Comparison of ENCODE assay signal across 14 cellular contexts in the genomic region with DNA sequence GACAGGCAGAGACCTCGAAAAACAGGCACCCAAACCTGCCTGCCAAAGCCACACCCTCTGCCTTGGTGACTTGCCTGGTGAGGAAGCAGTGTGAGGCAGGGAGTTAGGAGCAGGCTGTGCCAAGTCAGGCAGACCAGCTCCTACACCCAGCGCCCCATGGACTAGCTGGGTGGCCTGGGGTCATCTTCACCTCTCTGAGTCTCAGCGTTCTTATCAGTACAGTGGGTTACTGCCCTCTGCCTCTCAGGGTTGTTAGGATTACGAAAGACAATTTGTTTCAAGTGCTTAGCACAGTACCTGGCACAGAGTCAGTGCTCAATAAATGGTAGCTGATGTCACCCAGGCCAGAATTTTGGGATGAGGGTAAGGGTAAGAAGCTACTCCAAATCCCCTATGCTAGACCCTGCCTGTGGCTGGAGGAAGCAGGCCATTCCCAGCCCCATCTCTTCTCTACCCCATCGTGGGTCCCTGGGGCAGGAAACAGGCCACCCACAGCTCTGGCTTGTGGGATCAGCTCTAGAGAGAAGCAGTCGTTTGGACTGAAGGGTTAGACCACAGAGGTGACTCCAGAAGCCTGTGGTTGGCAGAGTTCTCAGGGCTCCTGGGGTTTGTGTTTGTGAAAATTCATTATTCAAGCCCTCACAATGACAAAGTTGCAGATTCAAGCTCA. TPM values are rescaled to one million over a fixed set of nuclear protein-coding genes. Genes with fewer than 3 reads are reported as not detected.
DNase-seq lines count a peak whose midpoint lies in the region; ATAC-seq and TF ChIP-seq lines count a peak whose summit lies in the region.
"Had no signal": no experiment of that assay in that cellular context is flagged by ENCODE, and none has a peak within 500 bp of the region (broad histone marks: within the 10 kb centered on the region; RNA-seq: fewer than 3 reads in every experiment).

No MANE protein-coding gene starts in this region.

- intact Hi-C loops in PC-9 (cut with micrococcal nuclease; ENCODE audit: unreplicated experiment) (loop anchor here (10.0 kb wide), 1 partner anchor 129 kb away; a partner anchor contains a TSS), heart left ventricle (cut with DNase I) (loop anchor here in 7 of 10 donors (2.0 to 10.0 kb wide), 6 partner anchors 23 to 239 kb away; a partner anchor contains a TSS)

- peak overlapping the region; percentile 7 for H3K4me2 ChIP-seq in PC-9

- no TSS peak for BruUV-seq in PC-9 (replicated peaks; lab: Mats Ljungman, UMichigan)

- H3K4me3 ChIP-seq in PC-9 (no peak overlapping the region), heart left ventricle (no peak overlapping the region)
- H3K4me3 ChIP-seq: suprapubic skin had no signal

- no peaks in the 10 kb centered on the region for H3K9me3 Mint-ChIP-seq in activated naive CD4-positive, alpha-beta T cell treated with anti-CD3 and anti-CD28 coated beads, Interleukin-2, amount 50 U/mL, for 72 hours
- no peaks in the 10 kb centered on the region for H3K9me3 Mint-ChIP-seq in immature natural killer cell
- H3K9me3 Mint-ChIP-seq in endothelial cell (ENCODE audit: unreplicated experiment): no peaks in the 10 kb centered on the region
- H3K9me3 Mint-ChIP-seq: nephron progenitor cell had no signal

- H3K9me3 ChIP-seq in PC-9 (ENCODE audit: insufficient read depth, low read depth) (no peaks in the 10 kb centered on the region; the same call in 1 of the 2 replicates), heart left ventricle (peaks cover 0 to 3% (median 0%) of the 10 kb centered on the region in 12 donors)
- H3K9me3 ChIP-seq: suprapubic skin had no signal

- H3K27ac ChIP-seq in PC-9 (0 out of 2 replicates have a peak overlapping the region, but pooled peaks have one; percentile 7), heart left ventricle (peak overlapping the region in 10 of 12 donors; percentile 8 to 61 (median 34))
- H3K27ac ChIP-seq: suprapubic skin had no signal

- H3K27me3 ChIP-seq in PC-9 (ENCODE audit: insufficient read depth, low read depth) (no peaks in the 10 kb centered on the region), heart left ventricle (no peaks in the 10 kb centered on the region)
- H3K27me3 ChIP-seq: suprapubic skin had no signal

- POLR2A ChIA-PET in PC-9 (lab: Charles Lee; ENCODE audit: unreplicated experiment): interaction anchor here (0.9 kb wide), 1 partner anchor 242 kb away, joined by 3 read pairs; no protein-coding TSS in a partner anchor

- no peaks in the 10 kb centered on the region for H4K20me1 ChIP-seq in PC-9 (ENCODE audit: insufficient read depth)

- H3F3A ChIP-seq in PC-9 (ENCODE audit: insufficient read depth, low read depth): peaks cover 5% of the 10 kb centered on the region; the same call in 1 of the 2 replicates

- no peak for TF ChIP-seq CTCF in PC-9 (conservative IDR thresholded peaks at IDR 0.05)
- TF ChIP-seq CTCF in heart left ventricle (IDR thresholded peaks at IDR 0.05): no peak
- no peak for TF ChIP-seq CTCF in endothelial cell (IDR thresholded peaks at IDR 0.05; ENCODE audit: unreplicated experiment)

- H3K36me3 ChIP-seq in PC-9 (ENCODE audit: low read depth): no peaks in the 10 kb centered on the region
- H3K36me3 ChIP-seq in heart left ventricle: peaks cover 0 to 35% (median 9%) of the 10 kb centered on the region in 9 donors

- 24 to 52% (median 50%) methylated on average over 4 to 6 of the region's 6 CpGs for WGBS in heart left ventricle, 4 donors

- H3K4me1 Mint-ChIP-seq in immature natural killer cell (peaks cover 0 to 2% of the 10 kb centered on the region in 2 donors), endothelial cell (ENCODE audit: unreplicated experiment) (peaks cover 2% of the 10 kb centered on the region)

- H3K4me1 ChIP-seq in PC-9 (replicated peaks; ENCODE audit: insufficient read depth): peaks cover 36% of the 10 kb centered on the region
- peaks cover 0 to 39% (median 19%) of the 10 kb centered on the region in 12 donors for H3K4me1 ChIP-seq in heart left ventricle

- DNase-seq in GDM1 (lab: John Stamatoyannopoulos, UW) (peak; percentile 63), PC-9 (peak; percentile 37 to 75), heart left ventricle (peak in 2 of 5 donors; percentile 64 to 69), renal cortical epithelial cell (ENCODE audit: low read depth) (peak; percentile 79), immature natural killer cell (no peak), NCI-H1694 treated with DMSO at 0.1 percent for 48 hours (lab: John Stamatoyannopoulos, UW) (no peak), endothelial cell (ENCODE audit: low spot score) (no peak)
- DNase-seq in activated naive CD4-positive, alpha-beta T cell treated with anti-CD3 and anti-CD28 coated beads, Interleukin-2, amount 50 U/mL, for 72 hours (ENCODE audit: low spot score in 2 of 2): no peak
- DNase-seq: NCI-H1092 treated with DMSO at 0.1 percent for 48 hours; nephron progenitor cell; NK-92 treated with Interleukin-12 subunit alpha and Interleukin-12 subunit beta, amount 100 ng/mL, for 24 hours; stimulated activated CD4-positive, alpha-beta T cell treated with anti-CD3 and anti-CD28 coated beads, Interleukin-2, amount 100 ng/mL, for 24 hours had no signal

- no peak overlapping the region for H2AFZ ChIP-seq in PC-9

- H3K27me3 Mint-ChIP-seq in immature natural killer cell (ENCODE audit: low read depth in 3 of 3) (no peaks in the 10 kb centered on the region), endothelial cell (ENCODE audit: unreplicated experiment) (peaks cover 7% of the 10 kb centered on the region)

- ATAC-seq in heart left ventricle: peak in 3 of 4 donors; percentile 21 to 72 (median 69)
- no peak for ATAC-seq in activated naive CD4-positive, alpha-beta T cell treated with anti-CD3 and anti-CD28 coated beads, Interleukin-2, amount 50 U/mL, for 72 hours

- H3K79me2 ChIP-seq in PC-9 (ENCODE audit: low read depth): no peaks in the 10 kb centered on the region

- H3K27ac Mint-ChIP-seq in activated naive CD4-positive, alpha-beta T cell treated with anti-CD3 and anti-CD28 coated beads, Interleukin-2, amount 50 U/mL, for 72 hours: peak overlapping the region in 1 of 2 donors; percentile 75
- H3K27ac Mint-ChIP-seq in immature natural killer cell (peak overlapping the region in 1 of 6 donors; percentile 16), endothelial cell (ENCODE audit: unreplicated experiment) (no peak overlapping the region)
- H3K27ac Mint-ChIP-seq: nephron progenitor cell had no signal

- H3K9me2 ChIP-seq in PC-9 (ENCODE audit: insufficient read depth): no peaks in the 10 kb centered on the region

- no peak for TF ChIP-seq POLR2A in heart left ventricle (IDR thresholded peaks at IDR 0.05)

- CTCF ChIA-PET in PC-9 (lab: Charles Lee): interaction anchor here (0.5 to 1.9 kb wide), 6 partner anchors 13 to 807 kb away, joined by 3 to 8 read pairs (median 3); a partner anchor contains a TSS

- H3K36me3 Mint-ChIP-seq in activated naive CD4-positive, alpha-beta T cell treated with anti-CD3 and anti-CD28 coated beads, Interleukin-2, amount 50 U/mL, for 72 hours: no peaks in the 10 kb centered on the region
- no peaks in the 10 kb centered on the region for H3K36me3 Mint-ChIP-seq in immature natural killer cell
- no peaks in the 10 kb centered on the region for H3K36me3 Mint-ChIP-seq in endothelial cell (ENCODE audit: low read depth, unreplicated experiment)

- H3K4me3 Mint-ChIP-seq in immature natural killer cell: no peak overlapping the region
- H3K4me3 Mint-ChIP-seq in endothelial cell (ENCODE audit: unreplicated experiment): no peak overlapping the region
- H3K4me3 Mint-ChIP-seq: nephron progenitor cell had no signal

RNA-seq across cellular contexts. Expression of a gene that starts 10.1 kb away (rescaled TPM):
- total RNA-seq in PC-9 (2021) (not detected in 2 replicates), heart left ventricle (not detected), renal cortical epithelial cell (0.15 TPM in 1 of 2 replicates, not detected in the other), endothelial cell (ENCODE audit: unreplicated experiment) (not detected)
- polyA plus RNA-seq in heart left ventricle (under 1 TPM in 1 of 2 donors, not detected in 1; 0.08 TPM), immature natural killer cell (not detected)
- not detected for total RNA-seq in activated naive CD4-positive, alpha-beta T cell treated with anti-CD3 and anti-CD28 coated beads, Interleukin-2, amount 50 U/mL, for 72 hours
- total RNA-seq: T-helper 1 cell treated with Interleukin-12 subunit alpha and Interleukin-12 subunit beta and Interleukin-4 antibody, amounts not matched to agents 30 ng/mL and 1 ng/mL, for 36 hours had no signal

RNA-seq across cellular contexts. Expression of a gene that starts 12.5 kb away (rescaled TPM):
- not detected in 2 replicates for total RNA-seq in PC-9 (2021)
- total RNA-seq in heart left ventricle: 10 to 100 TPM in 7 of 9 donors, 1 to 10 TPM in 2; 8.3 to 35.0 (median 12.2) TPM
- 10 to 100 TPM; 13.3 to 13.7 TPM for polyA plus RNA-seq in heart left ventricle
- not detected in 2 replicates for total RNA-seq in renal cortical epithelial cell
- total RNA-seq in activated naive CD4-positive, alpha-beta T cell treated with anti-CD3 and anti-CD28 coated beads, Interleukin-2, amount 50 U/mL, for 72 hours: not detected
- not detected for polyA plus RNA-seq in immature natural killer cell
- 0.69 TPM for total RNA-seq in endothelial cell (ENCODE audit: unreplicated experiment)
- total RNA-seq: T-helper 1 cell treated with Interleukin-12 subunit alpha and Interleukin-12 subunit beta and Interleukin-4 antibody, amounts not matched to agents 30 ng/mL and 1 ng/mL, for 36 hours had no signal

RNA-seq across cellular contexts. Expression of a gene that starts 21.2 kb away (rescaled TPM):
- total RNA-seq in PC-9 (2021) (not detected in 2 replicates), heart left ventricle (10 to 100 TPM in 1 of 9 donors, 1 to 10 TPM in 8; 3.2 to 11.8 (median 4.2) TPM), renal cortical epithelial cell (not detected in 2 replicates), endothelial cell (ENCODE audit: unreplicated experiment) (not detected)
- polyA plus RNA-seq in heart left ventricle (1 to 10 TPM in 1 of 2 donors, under 1 TPM in 1; 0.78 to 9.0 TPM), immature natural killer cell (not detected)
- total RNA-seq in activated naive CD4-positive, alpha-beta T cell treated with anti-CD3 and anti-CD28 coated beads, Interleukin-2, amount 50 U/mL, for 72 hours: not detected
- total RNA-seq: suprapubic skin; T-helper 1 cell treated with Interleukin-12 subunit alpha and Interleukin-12 subunit beta and Interleukin-4 antibody, amounts not matched to agents 30 ng/mL and 1 ng/mL, for 36 hours had no signal

RNA-seq across cellular contexts. Expression of a gene that starts 25.9 kb away (rescaled TPM):
- total RNA-seq in PC-9 (2021) (16.0 and 24.9 TPM in 2 replicates), heart left ventricle (10 to 100 TPM; 14.3 to 41.0 (median 20.5) TPM), renal cortical epithelial cell (22.6 and 33.7 TPM in 2 replicates), endothelial cell (ENCODE audit: unreplicated experiment) (10.6 TPM)
- polyA plus RNA-seq in heart left ventricle (10 to 100 TPM in 1 of 2 donors, 1 to 10 TPM in 1; 6.0 to 14.4 TPM), immature natural killer cell (10 to 100 TPM; 17.9 to 28.4 (median 18.8) TPM)
- 10 to 100 TPM; 15.7 to 17.3 TPM for total RNA-seq in activated naive CD4-positive, alpha-beta T cell treated with anti-CD3 and anti-CD28 coated beads, Interleukin-2, amount 50 U/mL, for 72 hours

RNA-seq across cellular contexts. Expression of a gene that starts 59.7 kb away (rescaled TPM):
- total RNA-seq in PC-9 (2021) (2.5 and 3.1 TPM in 2 replicates), heart left ventricle (1 to 10 TPM in 7 of 9 donors, under 1 TPM in 2; 0.93 to 2.2 (median 1.3) TPM), renal cortical epithelial cell (under 0.01 and 1.4 TPM in 2 replicates), endothelial cell (ENCODE audit: unreplicated experiment) (1.8 TPM)
- polyA plus RNA-seq in heart left ventricle (1 to 10 TPM in 1 of 2 donors, under 1 TPM in 1; 0.51 to 1.8 TPM), immature natural killer cell (under 1 TPM; 0.26 to 0.53 (median 0.43) TPM)
- total RNA-seq in activated naive CD4-positive, alpha-beta T cell treated with anti-CD3 and anti-CD28 coated beads, Interleukin-2, amount 50 U/mL, for 72 hours: 1 to 10 TPM; 2.2 to 4.8 TPM

Comparison
In these comparisons a context has a peak if more than half of its experiments do, and no peak if none do; other contexts are left out.
1. DNase-seq: peak in GDM1 (single experiment), PC-9 (2 of 2) and renal cortical epithelial cell (single experiment); none in activated naive CD4-positive, alpha-beta T cell treated with anti-CD3 and anti-CD28 coated beads, Interleukin-2, amount 50 U/mL, for 72 hours (0 of 2), immature natural killer cell (0 of 3), NCI-H1694 treated with DMSO at 0.1 percent for 48 hours (single experiment) and endothelial cell (single experiment).
2. ATAC-seq: peak in heart left ventricle (3 of 4); none in activated naive CD4-positive, alpha-beta T cell treated with anti-CD3 and anti-CD28 coated beads, Interleukin-2, amount 50 U/mL, for 72 hours (0 of 2).